Comparison of ENCODE assay signal across 1 cellular context in genomic region chr16:68737046-68737729, GRCh38.
TF ChIP-seq lines count a peak whose summit lies in the region.

Gene CDH1 (plus strand): TSS chr16:68737292. CDS start chr16:68737416, 124 bp downstream.

TF ChIP-seq in WTC11, 78 proteins besides CTCF, POLR2A, EP300 and RAD21 (continued from another document and continues in another):
- TF ChIP-seq, protein P1, sequence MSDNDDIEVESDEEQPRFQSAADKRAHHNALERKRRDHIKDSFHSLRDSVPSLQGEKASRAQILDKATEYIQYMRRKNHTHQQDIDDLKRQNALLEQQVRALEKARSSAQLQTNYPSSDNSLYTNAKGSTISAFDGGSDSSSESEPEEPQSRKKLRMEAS (CRISPR knock-in tag; IDR thresholded peaks at IDR 0.05), result peak; percentile 74; the same call in 1 of the 2 replicates
- TF ChIP-seq, protein P2, sequence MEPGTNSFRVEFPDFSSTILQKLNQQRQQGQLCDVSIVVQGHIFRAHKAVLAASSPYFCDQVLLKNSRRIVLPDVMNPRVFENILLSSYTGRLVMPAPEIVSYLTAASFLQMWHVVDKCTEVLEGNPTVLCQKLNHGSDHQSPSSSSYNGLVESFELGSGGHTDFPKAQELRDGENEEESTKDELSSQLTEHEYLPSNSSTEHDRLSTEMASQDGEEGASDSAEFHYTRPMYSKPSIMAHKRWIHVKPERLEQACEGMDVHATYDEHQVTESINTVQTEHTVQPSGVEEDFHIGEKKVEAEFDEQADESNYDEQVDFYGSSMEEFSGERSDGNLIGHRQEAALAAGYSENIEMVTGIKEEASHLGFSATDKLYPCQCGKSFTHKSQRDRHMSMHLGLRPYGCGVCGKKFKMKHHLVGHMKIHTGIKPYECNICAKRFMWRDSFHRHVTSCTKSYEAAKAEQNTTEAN (CRISPR knock-in tag; IDR thresholded peaks at IDR 0.05), result peak; percentile 62; the same call in 1 of the 2 replicates
- TF ChIP-seq PREB (CRISPR knock-in tag; IDR thresholded peaks at IDR 0.05; ENCODE audit: borderline replicate concordance), result no peak
- TF ChIP-seq ETV6 (CRISPR knock-in tag; IDR thresholded peaks at IDR 0.05), result peak; percentile 86; the same call in 1 of the 2 replicates
- peak; percentile 91; the same call in 1 of the 2 replicates for TF ChIP-seq ZNF138 (CRISPR knock-in tag; conservative IDR thresholded peaks at IDR 0.05)
- 0 out of 2 replicates have a peak, but pooled peaks have one; percentile 58 for TF ChIP-seq ZNF416 (CRISPR knock-in tag; IDR thresholded peaks at IDR 0.05)
- no peak for TF ChIP-seq MXD4 (CRISPR knock-in tag; IDR thresholded peaks at IDR 0.05; ENCODE audit: borderline replicate concordance)
- TF ChIP-seq, protein P3, sequence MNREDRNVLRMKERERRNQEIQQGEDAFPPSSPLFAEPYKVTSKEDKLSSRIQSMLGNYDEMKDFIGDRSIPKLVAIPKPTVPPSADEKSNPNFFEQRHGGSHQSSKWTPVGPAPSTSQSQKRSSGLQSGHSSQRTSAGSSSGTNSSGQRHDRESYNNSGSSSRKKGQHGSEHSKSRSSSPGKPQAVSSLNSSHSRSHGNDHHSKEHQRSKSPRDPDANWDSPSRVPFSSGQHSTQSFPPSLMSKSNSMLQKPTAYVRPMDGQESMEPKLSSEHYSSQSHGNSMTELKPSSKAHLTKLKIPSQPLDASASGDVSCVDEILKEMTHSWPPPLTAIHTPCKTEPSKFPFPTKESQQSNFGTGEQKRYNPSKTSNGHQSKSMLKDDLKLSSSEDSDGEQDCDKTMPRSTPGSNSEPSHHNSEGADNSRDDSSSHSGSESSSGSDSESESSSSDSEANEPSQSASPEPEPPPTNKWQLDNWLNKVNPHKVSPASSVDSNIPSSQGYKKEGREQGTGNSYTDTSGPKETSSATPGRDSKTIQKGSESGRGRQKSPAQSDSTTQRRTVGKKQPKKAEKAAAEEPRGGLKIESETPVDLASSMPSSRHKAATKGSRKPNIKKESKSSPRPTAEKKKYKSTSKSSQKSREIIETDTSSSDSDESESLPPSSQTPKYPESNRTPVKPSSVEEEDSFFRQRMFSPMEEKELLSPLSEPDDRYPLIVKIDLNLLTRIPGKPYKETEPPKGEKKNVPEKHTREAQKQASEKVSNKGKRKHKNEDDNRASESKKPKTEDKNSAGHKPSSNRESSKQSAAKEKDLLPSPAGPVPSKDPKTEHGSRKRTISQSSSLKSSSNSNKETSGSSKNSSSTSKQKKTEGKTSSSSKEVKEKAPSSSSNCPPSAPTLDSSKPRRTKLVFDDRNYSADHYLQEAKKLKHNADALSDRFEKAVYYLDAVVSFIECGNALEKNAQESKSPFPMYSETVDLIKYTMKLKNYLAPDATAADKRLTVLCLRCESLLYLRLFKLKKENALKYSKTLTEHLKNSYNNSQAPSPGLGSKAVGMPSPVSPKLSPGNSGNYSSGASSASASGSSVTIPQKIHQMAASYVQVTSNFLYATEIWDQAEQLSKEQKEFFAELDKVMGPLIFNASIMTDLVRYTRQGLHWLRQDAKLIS (CRISPR knock-in tag; IDR thresholded peaks at IDR 0.05; ENCODE audit: borderline replicate concordance), result peak; percentile 53; the same call in 1 of the 2 replicates
- no peak for TF ChIP-seq GTF2I (CRISPR knock-in tag; conservative IDR thresholded peaks at IDR 0.05)
- peak; percentile 81 for TF ChIP-seq USF2 (CRISPR knock-in tag; IDR thresholded peaks at IDR 0.05)
- no peak for TF ChIP-seq NR1H2 (CRISPR knock-in tag; IDR thresholded peaks at IDR 0.05)
- TF ChIP-seq ZNF219 (CRISPR knock-in tag; IDR thresholded peaks at IDR 0.05; ENCODE audit: borderline replicate concordance), result no peak
- TF ChIP-seq NFYB (CRISPR knock-in tag; conservative IDR thresholded peaks at IDR 0.05; ENCODE audit: low read depth), result peak; percentile 95
- TF ChIP-seq ATF6 (CRISPR knock-in tag; IDR thresholded peaks at IDR 0.05), result no peak
- 0 out of 2 replicates have a peak, but pooled peaks have one; percentile 5 for TF ChIP-seq ZNF121 (CRISPR knock-in tag; IDR thresholded peaks at IDR 0.05)
- peak; percentile 85; the same call in 1 of the 2 replicates for TF ChIP-seq KAT7 (CRISPR knock-in tag; IDR thresholded peaks at IDR 0.05; ENCODE audit: borderline replicate concordance)
- no peak for TF ChIP-seq ZNF263 (CRISPR knock-in tag; IDR thresholded peaks at IDR 0.05; ENCODE audit: low read depth)
- TF ChIP-seq FOXP1 (CRISPR knock-in tag; IDR thresholded peaks at IDR 0.05; ENCODE audit: borderline replicate concordance), result peak; percentile 63; the same call in 1 of the 2 replicates
- TF ChIP-seq TCF7 (CRISPR knock-in tag; IDR thresholded peaks at IDR 0.05; ENCODE audit: low read depth), result no peak
- no peak for TF ChIP-seq ZNF512 (CRISPR knock-in tag; IDR thresholded peaks at IDR 0.05; ENCODE audit: borderline replicate concordance)
- no peak for TF ChIP-seq EMX1 (CRISPR knock-in tag; IDR thresholded peaks at IDR 0.05)
- TF ChIP-seq ERG (CRISPR knock-in tag; IDR thresholded peaks at IDR 0.05), result no peak
- no peak for TF ChIP-seq NR2C2 (CRISPR knock-in tag; IDR thresholded peaks at IDR 0.05)
- TF ChIP-seq, protein P4, sequence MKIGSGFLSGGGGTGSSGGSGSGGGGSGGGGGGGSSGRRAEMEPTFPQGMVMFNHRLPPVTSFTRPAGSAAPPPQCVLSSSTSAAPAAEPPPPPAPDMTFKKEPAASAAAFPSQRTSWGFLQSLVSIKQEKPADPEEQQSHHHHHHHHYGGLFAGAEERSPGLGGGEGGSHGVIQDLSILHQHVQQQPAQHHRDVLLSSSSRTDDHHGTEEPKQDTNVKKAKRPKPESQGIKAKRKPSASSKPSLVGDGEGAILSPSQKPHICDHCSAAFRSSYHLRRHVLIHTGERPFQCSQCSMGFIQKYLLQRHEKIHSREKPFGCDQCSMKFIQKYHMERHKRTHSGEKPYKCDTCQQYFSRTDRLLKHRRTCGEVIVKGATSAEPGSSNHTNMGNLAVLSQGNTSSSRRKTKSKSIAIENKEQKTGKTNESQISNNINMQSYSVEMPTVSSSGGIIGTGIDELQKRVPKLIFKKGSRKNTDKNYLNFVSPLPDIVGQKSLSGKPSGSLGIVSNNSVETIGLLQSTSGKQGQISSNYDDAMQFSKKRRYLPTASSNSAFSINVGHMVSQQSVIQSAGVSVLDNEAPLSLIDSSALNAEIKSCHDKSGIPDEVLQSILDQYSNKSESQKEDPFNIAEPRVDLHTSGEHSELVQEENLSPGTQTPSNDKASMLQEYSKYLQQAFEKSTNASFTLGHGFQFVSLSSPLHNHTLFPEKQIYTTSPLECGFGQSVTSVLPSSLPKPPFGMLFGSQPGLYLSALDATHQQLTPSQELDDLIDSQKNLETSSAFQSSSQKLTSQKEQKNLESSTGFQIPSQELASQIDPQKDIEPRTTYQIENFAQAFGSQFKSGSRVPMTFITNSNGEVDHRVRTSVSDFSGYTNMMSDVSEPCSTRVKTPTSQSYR (CRISPR knock-in tag; IDR thresholded peaks at IDR 0.05), result peak; percentile 44; the same call in 1 of the 2 replicates
- no peak for TF ChIP-seq IRF2 (CRISPR knock-in tag; IDR thresholded peaks at IDR 0.05; ENCODE audit: borderline replicate concordance, low read depth)
- 0 out of 2 replicates have a peak, but pooled peaks have one; percentile 54 for TF ChIP-seq FOXK1 (CRISPR knock-in tag; IDR thresholded peaks at IDR 0.05)
- TF ChIP-seq, protein P5, sequence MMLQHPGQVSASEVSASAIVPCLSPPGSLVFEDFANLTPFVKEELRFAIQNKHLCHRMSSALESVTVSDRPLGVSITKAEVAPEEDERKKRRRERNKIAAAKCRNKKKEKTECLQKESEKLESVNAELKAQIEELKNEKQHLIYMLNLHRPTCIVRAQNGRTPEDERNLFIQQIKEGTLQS (CRISPR knock-in tag; conservative IDR thresholded peaks at IDR 0.05), result no peak
- no peak for TF ChIP-seq RELA (CRISPR knock-in tag; IDR thresholded peaks at IDR 0.05; ENCODE audit: borderline replicate concordance)
- TF ChIP-seq, protein P6, sequence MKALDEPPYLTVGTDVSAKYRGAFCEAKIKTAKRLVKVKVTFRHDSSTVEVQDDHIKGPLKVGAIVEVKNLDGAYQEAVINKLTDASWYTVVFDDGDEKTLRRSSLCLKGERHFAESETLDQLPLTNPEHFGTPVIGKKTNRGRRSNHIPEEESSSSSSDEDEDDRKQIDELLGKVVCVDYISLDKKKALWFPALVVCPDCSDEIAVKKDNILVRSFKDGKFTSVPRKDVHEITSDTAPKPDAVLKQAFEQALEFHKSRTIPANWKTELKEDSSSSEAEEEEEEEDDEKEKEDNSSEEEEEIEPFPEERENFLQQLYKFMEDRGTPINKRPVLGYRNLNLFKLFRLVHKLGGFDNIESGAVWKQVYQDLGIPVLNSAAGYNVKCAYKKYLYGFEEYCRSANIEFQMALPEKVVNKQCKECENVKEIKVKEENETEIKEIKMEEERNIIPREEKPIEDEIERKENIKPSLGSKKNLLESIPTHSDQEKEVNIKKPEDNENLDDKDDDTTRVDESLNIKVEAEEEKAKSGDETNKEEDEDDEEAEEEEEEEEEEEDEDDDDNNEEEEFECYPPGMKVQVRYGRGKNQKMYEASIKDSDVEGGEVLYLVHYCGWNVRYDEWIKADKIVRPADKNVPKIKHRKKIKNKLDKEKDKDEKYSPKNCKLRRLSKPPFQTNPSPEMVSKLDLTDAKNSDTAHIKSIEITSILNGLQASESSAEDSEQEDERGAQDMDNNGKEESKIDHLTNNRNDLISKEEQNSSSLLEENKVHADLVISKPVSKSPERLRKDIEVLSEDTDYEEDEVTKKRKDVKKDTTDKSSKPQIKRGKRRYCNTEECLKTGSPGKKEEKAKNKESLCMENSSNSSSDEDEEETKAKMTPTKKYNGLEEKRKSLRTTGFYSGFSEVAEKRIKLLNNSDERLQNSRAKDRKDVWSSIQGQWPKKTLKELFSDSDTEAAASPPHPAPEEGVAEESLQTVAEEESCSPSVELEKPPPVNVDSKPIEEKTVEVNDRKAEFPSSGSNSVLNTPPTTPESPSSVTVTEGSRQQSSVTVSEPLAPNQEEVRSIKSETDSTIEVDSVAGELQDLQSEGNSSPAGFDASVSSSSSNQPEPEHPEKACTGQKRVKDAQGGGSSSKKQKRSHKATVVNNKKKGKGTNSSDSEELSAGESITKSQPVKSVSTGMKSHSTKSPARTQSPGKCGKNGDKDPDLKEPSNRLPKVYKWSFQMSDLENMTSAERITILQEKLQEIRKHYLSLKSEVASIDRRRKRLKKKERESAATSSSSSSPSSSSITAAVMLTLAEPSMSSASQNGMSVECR (CRISPR knock-in tag; IDR thresholded peaks at IDR 0.05; ENCODE audit: borderline replicate concordance), result peak; percentile 78; the same call in 1 of the 2 replicates
- 0 out of 2 replicates have a peak, but pooled peaks have one; percentile 33 for TF ChIP-seq ZNF317 (CRISPR knock-in tag; IDR thresholded peaks at IDR 0.05; ENCODE audit: borderline replicate concordance, low read depth)
- TF ChIP-seq TEAD1 (CRISPR knock-in tag; IDR thresholded peaks at IDR 0.05), result peak; percentile 71; the same call in 1 of the 2 replicates
- TF ChIP-seq E2F4 (CRISPR knock-in tag; IDR thresholded peaks at IDR 0.05; ENCODE audit: borderline replicate concordance, low read depth), result no peak
- TF ChIP-seq SP1 (CRISPR knock-in tag; conservative IDR thresholded peaks at IDR 0.05), result peak; percentile 96
